ENCODE assay signal across 26 cellular contexts in the genomic region with DNA sequence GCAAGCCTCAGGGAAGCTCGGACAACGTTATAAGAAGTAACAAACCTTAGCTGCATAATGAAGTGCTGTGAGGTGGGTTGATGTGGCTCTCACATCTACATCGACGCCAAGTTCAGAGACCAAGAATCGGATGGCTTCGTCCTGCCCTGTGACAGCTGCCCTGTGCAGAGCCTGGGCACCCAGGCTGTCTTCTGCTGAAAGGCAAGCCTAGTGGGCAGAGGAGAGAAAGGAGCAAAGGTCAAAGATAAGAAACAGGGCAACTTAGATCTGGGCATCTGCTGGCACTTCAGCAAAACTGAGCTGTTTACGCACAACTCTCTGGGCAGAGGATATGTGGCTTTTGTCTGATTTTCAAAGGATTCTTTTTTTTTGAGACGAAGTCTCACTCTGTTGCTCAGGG.
"Had no signal": no experiment of that assay in that cellular context is flagged by ENCODE, and none has a peak within 500 bp of the region (broad histone marks: within the 10 kb centered on the region; RNA-seq: fewer than 3 reads in every experiment).

No MANE protein-coding gene starts in this region.

- H3K4me3 ChIP-seq: esophagus squamous epithelium, heart right ventricle, lung, prostate gland, right atrium auricular region, sigmoid colon, transverse colon, upper lobe of right lung, uterus had no signal

- H3K9me3 ChIP-seq: esophagus squamous epithelium, heart right ventricle, prostate gland, right atrium auricular region, sigmoid colon, transverse colon, upper lobe of right lung, uterus had no signal

- H3K4me3 Mint-ChIP-seq: effector memory CD8-positive, alpha-beta T cell; memory B cell; natural killer cell treated with Interleukin-12 subunit alpha and Interleukin-12 subunit beta and Interleukin-15 and Interleukin-18, amount 100 ng/mL, for 72 hours; stimulated activated naive B cell treated with anti-CD40 and anti-IgM and Interleukin-4, amounts not matched to agents 10 μg/mL and 1 μg/mL and 100 μg/mL, for 72 hours; stimulated activated naive CD8-positive, alpha-beta T cell treated with anti-CD3 and anti-CD28 coated beads, Interleukin-15, Interleukin-2, amounts not matched to agents 100 ng/mL and 50 ng/mL, for 24 hours had no signal

- FAIRE-seq: endometrium had no signal

- H3K27ac Mint-ChIP-seq: effector memory CD8-positive, alpha-beta T cell; memory B cell; natural killer cell treated with Interleukin-12 subunit alpha and Interleukin-12 subunit beta and Interleukin-15 and Interleukin-18, amount 100 ng/mL, for 72 hours; stimulated activated naive B cell treated with anti-CD40 and anti-IgM and Interleukin-4, amounts not matched to agents 10 μg/mL and 1 μg/mL and 100 μg/mL, for 72 hours; stimulated activated naive CD8-positive, alpha-beta T cell treated with anti-CD3 and anti-CD28 coated beads, Interleukin-15, Interleukin-2, amounts not matched to agents 100 ng/mL and 50 ng/mL, for 24 hours had no signal

- H3K27me3 ChIP-seq: esophagus squamous epithelium, heart right ventricle, right atrium auricular region, sigmoid colon, transverse colon, upper lobe of right lung, uterus had no signal

- H3K36me3 ChIP-seq: prostate gland, uterus had no signal

- H3K27me3 Mint-ChIP-seq: effector memory CD8-positive, alpha-beta T cell; memory B cell; naive B cell; natural killer cell treated with Interleukin-12 subunit alpha and Interleukin-12 subunit beta and Interleukin-15 and Interleukin-18, amount 100 ng/mL, for 72 hours; stimulated activated naive B cell treated with anti-CD40 and anti-IgM and Interleukin-4, amounts not matched to agents 10 μg/mL and 1 μg/mL and 100 μg/mL, for 72 hours; stimulated activated naive CD8-positive, alpha-beta T cell treated with anti-CD3 and anti-CD28 coated beads, Interleukin-15, Interleukin-2, amounts not matched to agents 100 ng/mL and 50 ng/mL, for 24 hours had no signal

- ATAC-seq: effector memory CD8-positive, alpha-beta T cell; heart right ventricle; left ventricle myocardium superior; natural killer cell treated with Interleukin-12 subunit alpha and Interleukin-12 subunit beta and Interleukin-15 and Interleukin-18, amount 100 ng/mL, for 72 hours; stimulated activated naive B cell treated with anti-CD40 and anti-IgM and Interleukin-4, amounts not matched to agents 10 μg/mL and 1 μg/mL and 100 μg/mL, for 72 hours; upper lobe of right lung had no signal

- H3K9me3 Mint-ChIP-seq: effector memory CD8-positive, alpha-beta T cell; memory B cell; naive B cell; natural killer cell treated with Interleukin-12 subunit alpha and Interleukin-12 subunit beta and Interleukin-15 and Interleukin-18, amount 100 ng/mL, for 72 hours; stimulated activated naive B cell treated with anti-CD40 and anti-IgM and Interleukin-4, amounts not matched to agents 10 μg/mL and 1 μg/mL and 100 μg/mL, for 72 hours; stimulated activated naive CD8-positive, alpha-beta T cell treated with anti-CD3 and anti-CD28 coated beads, Interleukin-15, Interleukin-2, amounts not matched to agents 100 ng/mL and 50 ng/mL, for 24 hours had no signal

- H3K27ac ChIP-seq: esophagus squamous epithelium, heart right ventricle, prostate gland, right atrium auricular region, sigmoid colon, transverse colon, upper lobe of right lung, uterus had no signal

- DNase-seq: cortex of kidney; effector memory CD8-positive, alpha-beta T cell; erythroblast; esophagus squamous epithelium; foreskin melanocyte; glutamatergic neuron; heart right ventricle; hippocampal formation; left cardiac atrium; left ventricle myocardium superior; naive B cell; nucleus accumbens; sigmoid colon; stimulated activated CD4-positive, alpha-beta T cell treated with anti-CD3 and anti-CD28 coated beads, Interleukin-15, amount 100 ng/mL, for 24 hours; stimulated activated CD4-positive, alpha-beta T cell treated with anti-CD3 and anti-CD28 coated beads, Interleukin-2, amount 100 ng/mL, for 48 hours; stimulated activated naive B cell treated with anti-CD40 and anti-IgM and Interleukin-4, amounts not matched to agents 10 μg/mL and 1 μg/mL and 100 μg/mL, for 72 hours; transverse colon; upper lobe of right lung; uterus had no signal
